ENCODE assay signal across 14 cellular contexts in genomic region chr4:147626903-147627302, GRCh38.
"Had no signal": no experiment of that assay in that cellular context is flagged by ENCODE, and none has a peak within 500 bp of the region (broad histone marks: within the 10 kb centered on the region; RNA-seq: fewer than 3 reads in every experiment).

No MANE protein-coding gene starts in this region.

- H3K4me3 Mint-ChIP-seq: effector memory CD8-positive, alpha-beta T cell; naive thymus-derived CD8-positive, alpha-beta T cell had no signal

- DNase-seq: effector memory CD8-positive, alpha-beta T cell; foreskin keratinocyte; kidney glomerular epithelial cell; naive thymus-derived CD8-positive, alpha-beta T cell; ovary; right cardiac atrium; small intestine; stimulated activated CD4-positive, alpha-beta T cell treated with anti-CD3 and anti-CD28 coated beads, Interleukin-12 subunit alpha, Interleukin-12 subunit beta, amount 100 ng/mL, for 4 hours; stimulated activated naive CD4-positive, alpha-beta T cell; stomach; substantia nigra; transverse colon had no signal

- H3K27me3 ChIP-seq: foreskin keratinocyte, neutrophil, ovary, stomach, transverse colon had no signal

- H3K27ac ChIP-seq: foreskin keratinocyte, neutrophil, ovary, stomach, thoracic aorta, transverse colon had no signal

- H3K4me1 ChIP-seq: foreskin keratinocyte had no signal

- H3K4me3 ChIP-seq: ovary, stomach, thoracic aorta, transverse colon had no signal

- H3K9me3 Mint-ChIP-seq: effector memory CD8-positive, alpha-beta T cell; naive thymus-derived CD8-positive, alpha-beta T cell had no signal

- H3K27me3 Mint-ChIP-seq: effector memory CD8-positive, alpha-beta T cell; naive thymus-derived CD8-positive, alpha-beta T cell had no signal

- ATAC-seq: effector memory CD8-positive, alpha-beta T cell; foreskin keratinocyte; naive thymus-derived CD8-positive, alpha-beta T cell; right cardiac atrium had no signal

- H3K9me3 ChIP-seq: neutrophil, ovary, stomach, thoracic aorta, transverse colon had no signal

- H3K36me3 ChIP-seq: ovary had no signal
